15 cellular contexts compared by ENCODE assay signal in genomic region chr3:142276780-142277179, GRCh38. TPM values are rescaled to one million over a fixed set of nuclear protein-coding genes. Genes with fewer than 3 reads are reported as not detected.
DNase-seq lines count a peak whose midpoint lies in the region; ATAC-seq and TF ChIP-seq lines count a peak whose summit lies in the region.
"Had no signal": no experiment of that assay in that cellular context is flagged by ENCODE, and none has a peak within 500 bp of the region (broad histone marks: within the 10 kb centered on the region; RNA-seq: fewer than 3 reads in every experiment).

No MANE protein-coding gene starts in this region.

- H3K36me3 ChIP-seq in ascending aorta (no peaks in the 10 kb centered on the region), left lung (no peaks in the 10 kb centered on the region)

- peak; percentile 63 for DNase-seq in AG09309 (ENCODE audit: low read depth)
- peak; percentile 34 for DNase-seq in LHCN-M2 (ENCODE audit: low read depth)
- no peak for DNase-seq in ascending aorta (ENCODE audit: low spot score in 2 of 2)
- DNase-seq in left lung = no peak
- DNase-seq in NCI-H2029 treated with DMSO at 0.1 percent for 48 hours (lab: John Stamatoyannopoulos, UW) = no peak
- DNase-seq in iPS-NIHi7 (ENCODE audit: extremely low spot score) = no peak
- DNase-seq: DMS79 treated with DMSO at 0.1 percent for 48 hours; dorsolateral prefrontal cortex; glutamatergic neuron; GOT3; NCI-H1436; stimulated activated CD8-positive, alpha-beta memory T cell treated with anti-CD3 and anti-CD28 coated beads, Interleukin-4, amount 100 ng/mL, for 48 hours had no signal

- TF ChIP-seq CTCF in AG09309 (IDR thresholded peaks at IDR 0.05; ENCODE audit: control insufficient read depth, insufficient read depth, low read depth, low read length, missing control alignments) (no peak), ascending aorta (IDR thresholded peaks at IDR 0.05) (no peak), left lung (IDR thresholded peaks at IDR 0.05) (no peak)

- H3K27ac ChIP-seq in ascending aorta = peak overlapping the region; percentile 63 to 80
- H3K27ac ChIP-seq in left lung = peak overlapping the region; percentile 16 to 68

- H3K9me3 ChIP-seq in ascending aorta = no peaks in the 10 kb centered on the region
- no peaks in the 10 kb centered on the region for H3K9me3 ChIP-seq in left lung

- peaks cover 5 to 24% of the 10 kb centered on the region in 2 donors for H3K4me1 ChIP-seq in ascending aorta
- H3K4me1 ChIP-seq in left lung = peaks cover 0 to 37% of the 10 kb centered on the region in 2 donors

- ATAC-seq in left lung (peak; percentile 28), GM19455 (IDR thresholded peaks at IDR 0.05; ENCODE audit: unreplicated experiment) (no peak), HG02588 (IDR thresholded peaks at IDR 0.05; ENCODE audit: unreplicated experiment) (no peak)
- ATAC-seq: activated CD4-positive, CD25-positive, alpha-beta regulatory T cell treated with anti-CD3 and anti-CD28 coated beads, Interleukin-2, amount 50 U/mL, for 24 hours had no signal

- H3K27me3 ChIP-seq in ascending aorta (no peaks in the 10 kb centered on the region), left lung (no peaks in the 10 kb centered on the region)
- H3K27me3 ChIP-seq: dorsolateral prefrontal cortex had no signal

- intact Hi-C loops in ascending aorta (cut with DNase I) = loop anchor here (1.0 to 5.0 kb wide), 6 partner anchors 52 to 909 kb away; partner anchors contain the start of genes ATP1B3, GK5, TFDP2 and ZBTB38
- intact Hi-C loops in left lung (cut with DNase I) = loop anchor here in 1 of 2 donors (5.0 kb wide), 1 partner anchor 149 kb away; no protein-coding TSS in a partner anchor

- H3K4me3 ChIP-seq in AG09309 (ENCODE audit: control insufficient read depth, low read depth, low read length) = no peak overlapping the region
- no peak overlapping the region for H3K4me3 ChIP-seq in ascending aorta
- H3K4me3 ChIP-seq in left lung = no peak overlapping the region
- H3K4me3 ChIP-seq: dorsolateral prefrontal cortex had no signal

RNA-seq across cellular contexts. Expression of gene GK5, which starts 51.4 kb away (rescaled TPM):
- total RNA-seq in LHCN-M2 (2014; rRNA removed) (14.2 and 17.2 TPM in 2 replicates), ascending aorta (90.9 TPM), left lung (10 to 100 TPM; 15.7 to 20.8 TPM)
- polyA plus RNA-seq in LHCN-M2 (2012) = 5.9 TPM

Comparison
In these comparisons a context has a peak if more than half of its experiments do, and no peak if none do; other contexts are left out.
1. DNase-seq: peak in AG09309 (single experiment) and LHCN-M2 (single experiment); none in ascending aorta (0 of 2), left lung (0 of 2), NCI-H2029 treated with DMSO at 0.1 percent for 48 hours (single experiment) and iPS-NIHi7 (single experiment).